ENCODE assay signal across 1 cellular context in the genomic region with DNA sequence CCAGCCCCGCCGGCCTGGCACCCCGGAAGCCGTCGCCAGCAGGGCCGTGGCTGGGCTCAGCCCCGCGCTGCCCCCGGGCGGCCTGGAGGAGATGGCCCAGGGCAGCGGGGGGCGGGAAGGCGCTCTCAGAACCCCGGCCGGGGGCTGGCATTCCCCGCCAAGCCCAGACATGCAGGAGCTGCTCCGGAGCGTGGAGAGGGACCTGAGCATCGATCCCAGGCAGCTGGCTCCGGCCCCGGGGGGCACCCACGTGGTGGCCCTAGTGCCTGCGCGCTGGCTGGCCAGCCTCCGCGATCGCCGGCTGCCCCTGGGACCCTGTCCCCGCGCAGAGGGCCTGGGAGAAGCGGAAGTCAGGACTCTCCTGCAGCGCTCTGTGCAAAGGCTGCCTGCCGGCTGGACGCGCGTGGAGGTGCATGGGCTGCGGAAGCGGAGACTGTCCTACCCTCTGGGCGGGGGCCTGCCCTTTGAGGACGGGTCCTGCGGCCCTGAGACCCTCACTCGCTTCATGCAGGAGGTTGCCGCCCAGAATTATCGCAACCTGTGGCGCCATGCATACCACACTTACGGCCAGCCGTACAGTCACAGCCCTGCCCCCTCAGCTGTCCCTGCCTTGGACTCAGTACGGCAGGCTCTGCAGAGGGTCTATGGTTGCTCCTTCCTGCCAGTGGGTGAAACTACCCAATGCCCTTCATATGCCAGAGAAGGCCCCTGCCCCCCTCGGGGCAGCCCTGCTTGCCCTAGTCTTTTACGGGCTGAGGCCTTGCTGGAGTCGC.
TF ChIP-seq lines count a peak whose summit lies in the region.

No MANE protein-coding gene starts in this region.

TF ChIP-seq in HepG2, 621 proteins besides CTCF, POLR2A, EP300 and RAD21 (continued from another document):
- 0 out of 2 replicates have a peak, but pooled peaks have one; percentile 5 for TF ChIP-seq FOXO1 (CRISPR knock-in tag; IDR thresholded peaks at IDR 0.05)
- TF ChIP-seq ZNF367 (CRISPR knock-in tag; IDR thresholded peaks at IDR 0.05; ENCODE audit: borderline replicate concordance), result no peak
- TF ChIP-seq MEIS1 (CRISPR knock-in tag; IDR thresholded peaks at IDR 0.05; ENCODE audit: borderline replicate concordance), result 0 out of 2 replicates have a peak, but pooled peaks have one; percentile 13
